Comparison of ENCODE assay signal across 19 cellular contexts in the genomic region with DNA sequence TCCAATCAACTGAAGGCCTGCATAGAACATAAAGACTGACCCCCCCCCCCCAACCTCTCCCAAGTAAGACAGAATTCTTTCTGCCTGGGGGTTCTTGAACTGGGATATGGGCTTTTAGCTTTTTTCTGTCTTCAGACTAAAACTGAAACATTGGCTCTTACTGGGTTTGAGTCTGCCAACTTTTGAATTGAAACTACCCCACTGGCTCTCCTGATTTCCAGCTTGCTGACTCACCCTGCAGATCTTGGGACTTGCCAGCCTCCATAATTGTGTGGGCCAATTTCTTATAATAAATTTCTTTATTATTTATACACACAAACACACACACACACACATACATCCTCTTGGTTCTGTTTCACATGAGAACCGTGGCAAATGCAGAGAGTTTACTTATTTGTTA.
A peak's percentile ranks its signal among the peaks of the same experiment; 100 is the strongest.
DNase-seq lines count a peak whose midpoint lies in the region; ATAC-seq and TF ChIP-seq lines count a peak whose summit lies in the region.
"Had no signal": no experiment of that assay in that cellular context is flagged by ENCODE, and none has a peak within 500 bp of the region (broad histone marks: within the 10 kb centered on the region; RNA-seq: fewer than 3 reads in every experiment).

No MANE protein-coding gene starts in this region.

- peaks cover 41 to 61% of the 10 kb centered on the region in 2 donors for H3K4me1 ChIP-seq in gastrocnemius medialis
- H3K4me1 ChIP-seq: uterus had no signal

- no peaks in the 10 kb centered on the region for H3K9me3 Mint-ChIP-seq in activated naive CD8-positive, alpha-beta T cell treated with anti-CD3 and anti-CD28 coated beads for 36 hours
- no peaks in the 10 kb centered on the region for H3K9me3 Mint-ChIP-seq in stimulated activated effector memory CD8-positive, alpha-beta T cell treated with anti-CD3 and anti-CD28 coated beads, Interleukin-12 subunit alpha, Interleukin-12 subunit beta, amount 100 ng/mL, for 72 hours
- H3K9me3 Mint-ChIP-seq: activated B cell treated with CpG ODN at 0.5 μM for 24 hours; stimulated activated naive CD8-positive, alpha-beta T cell treated with anti-CD3 and anti-CD28 coated beads, Interleukin-15, Interleukin-2, amounts not matched to agents 100 ng/mL and 50 ng/mL, for 24 hours had no signal

- H3K27me3 ChIP-seq in gastrocnemius medialis, result no peaks in the 10 kb centered on the region
- H3K27me3 ChIP-seq: uterus had no signal

- TF ChIP-seq POLR2A in gastrocnemius medialis (IDR thresholded peaks at IDR 0.05), result no peak

- ATAC-seq in gastrocnemius medialis, result no peak
- ATAC-seq in stimulated activated effector memory CD8-positive, alpha-beta T cell treated with anti-CD3 and anti-CD28 coated beads, Interleukin-12 subunit alpha, Interleukin-12 subunit beta, amount 100 ng/mL, for 72 hours, result no peak
- ATAC-seq: HepG2; naive thymus-derived CD4-positive, alpha-beta T cell had no signal

- H3K27ac Mint-ChIP-seq in activated naive CD8-positive, alpha-beta T cell treated with anti-CD3 and anti-CD28 coated beads for 36 hours, result no peak overlapping the region
- H3K27ac Mint-ChIP-seq in stimulated activated effector memory CD8-positive, alpha-beta T cell treated with anti-CD3 and anti-CD28 coated beads, Interleukin-12 subunit alpha, Interleukin-12 subunit beta, amount 100 ng/mL, for 72 hours, result no peak overlapping the region
- H3K27ac Mint-ChIP-seq: activated B cell treated with CpG ODN at 0.5 μM for 24 hours; naive thymus-derived CD4-positive, alpha-beta T cell; stimulated activated naive CD8-positive, alpha-beta T cell treated with anti-CD3 and anti-CD28 coated beads, Interleukin-15, Interleukin-2, amounts not matched to agents 100 ng/mL and 50 ng/mL, for 24 hours had no signal

- no peaks in the 10 kb centered on the region for H3K9me3 ChIP-seq in gastrocnemius medialis
- H3K9me3 ChIP-seq: uterus had no signal

- H3K4me1 Mint-ChIP-seq in activated naive CD8-positive, alpha-beta T cell treated with anti-CD3 and anti-CD28 coated beads for 36 hours, result peaks cover 4% of the 10 kb centered on the region
- H3K4me1 Mint-ChIP-seq in stimulated activated effector memory CD8-positive, alpha-beta T cell treated with anti-CD3 and anti-CD28 coated beads, Interleukin-12 subunit alpha, Interleukin-12 subunit beta, amount 100 ng/mL, for 72 hours, result no peaks in the 10 kb centered on the region
- H3K4me1 Mint-ChIP-seq: activated B cell treated with CpG ODN at 0.5 μM for 24 hours had no signal

- peak overlapping the region; percentile 19 to 62 (median 54) for H3K27ac ChIP-seq in gastrocnemius medialis
- H3K27ac ChIP-seq: uterus had no signal

- H3K4me3 Mint-ChIP-seq in activated naive CD8-positive, alpha-beta T cell treated with anti-CD3 and anti-CD28 coated beads for 36 hours, result no peak overlapping the region
- H3K4me3 Mint-ChIP-seq in stimulated activated effector memory CD8-positive, alpha-beta T cell treated with anti-CD3 and anti-CD28 coated beads, Interleukin-12 subunit alpha, Interleukin-12 subunit beta, amount 100 ng/mL, for 72 hours, result no peak overlapping the region
- H3K4me3 Mint-ChIP-seq: activated B cell treated with CpG ODN at 0.5 μM for 24 hours; naive thymus-derived CD4-positive, alpha-beta T cell; stimulated activated naive CD8-positive, alpha-beta T cell treated with anti-CD3 and anti-CD28 coated beads, Interleukin-15, Interleukin-2, amounts not matched to agents 100 ng/mL and 50 ng/mL, for 24 hours had no signal

- H3K36me3 Mint-ChIP-seq in activated naive CD8-positive, alpha-beta T cell treated with anti-CD3 and anti-CD28 coated beads for 36 hours, result no peaks in the 10 kb centered on the region
- H3K36me3 Mint-ChIP-seq in stimulated activated effector memory CD8-positive, alpha-beta T cell treated with anti-CD3 and anti-CD28 coated beads, Interleukin-12 subunit alpha, Interleukin-12 subunit beta, amount 100 ng/mL, for 72 hours, result no peaks in the 10 kb centered on the region

- peak; percentile 3 for DNase-seq in G401 (ENCODE audit: low spot score)
- DNase-seq in RPMI7951 (ENCODE audit: low read depth), result peak; percentile 70
- peak; percentile 18 for DNase-seq in fibroblast of pulmonary artery (ENCODE audit: low read depth)
- DNase-seq in gastrocnemius medialis, result no peak
- DNase-seq in NCI-H526 (lab: John Stamatoyannopoulos, UW), result no peak
- no peak for DNase-seq in activated naive CD8-positive, alpha-beta T cell treated with anti-CD3 and anti-CD28 coated beads for 36 hours
- DNase-seq in stimulated activated CD4-positive, alpha-beta T cell treated with anti-CD3 and anti-CD28 coated beads, Interleukin-4, amount 100 ng/mL, for 4 hours, result no peak
- no peak for DNase-seq in stimulated activated effector memory CD8-positive, alpha-beta T cell treated with anti-CD3 and anti-CD28 coated beads, Interleukin-12 subunit alpha, Interleukin-12 subunit beta, amount 100 ng/mL, for 72 hours (ENCODE audit: low spot score in 2 of 2)
- DNase-seq: activated B cell treated with CpG ODN at 0.5 μM for 24 hours; COR-L47; EL; naive thymus-derived CD4-positive, alpha-beta T cell; NCI-H1694 treated with DMSO at 0.1 percent for 48 hours; NCI-H2227 treated with DMSO at 0.1 percent for 48 hours; posterior cingulate gyrus; uterus had no signal

- intact Hi-C loops in gastrocnemius medialis (cut with DNase I; ENCODE audit: low total_unique reads), result no loop called here

- H3K36me3 ChIP-seq in gastrocnemius medialis, result no peaks in the 10 kb centered on the region
- H3K36me3 ChIP-seq: uterus had no signal

- no peak overlapping the region for H3K4me3 ChIP-seq in fibroblast of pulmonary artery (replicated peaks; ENCODE audit: low read depth, low read length)
- H3K4me3 ChIP-seq in gastrocnemius medialis, result no peak overlapping the region
- H3K4me3 ChIP-seq: lung, uterus had no signal

- in situ Hi-C loops in G401 (cut with HindIII; ENCODE audit: low sequenced_read_pairs) (no loop called here), gastrocnemius medialis (cut with MboI; ENCODE audit: low sequenced_read_pairs in 4 of 4) (no loop called here)

- no peaks in the 10 kb centered on the region for H3K27me3 Mint-ChIP-seq in activated naive CD8-positive, alpha-beta T cell treated with anti-CD3 and anti-CD28 coated beads for 36 hours
- H3K27me3 Mint-ChIP-seq: naive thymus-derived CD4-positive, alpha-beta T cell; stimulated activated naive CD8-positive, alpha-beta T cell treated with anti-CD3 and anti-CD28 coated beads, Interleukin-15, Interleukin-2, amounts not matched to agents 100 ng/mL and 50 ng/mL, for 24 hours had no signal

- TF ChIP-seq CTCF in fibroblast of pulmonary artery (IDR thresholded peaks at IDR 0.05; ENCODE audit: low read length, missing control alignments) (no peak), gastrocnemius medialis (IDR thresholded peaks at IDR 0.05 in 4 of 5, conservative IDR thresholded peaks at IDR 0.05 in 1 of 5) (no peak)

Comparison
In these comparisons a context has a peak if more than half of its experiments do, and no peak if none do; other contexts are left out.
1. DNase-seq: peak in G401 (single experiment), RPMI7951 (single experiment) and fibroblast of pulmonary artery (single experiment); none in gastrocnemius medialis (0 of 2), NCI-H526 (0 of 2), activated naive CD8-positive, alpha-beta T cell treated with anti-CD3 and anti-CD28 coated beads for 36 hours (single experiment), stimulated activated CD4-positive, alpha-beta T cell treated with anti-CD3 and anti-CD28 coated beads, Interleukin-4, amount 100 ng/mL, for 4 hours (0 of 2) and stimulated activated effector memory CD8-positive, alpha-beta T cell treated with anti-CD3 and anti-CD28 coated beads, Interleukin-12 subunit alpha, Interleukin-12 subunit beta, amount 100 ng/mL, for 72 hours (0 of 2).